In the genomic region with DNA sequence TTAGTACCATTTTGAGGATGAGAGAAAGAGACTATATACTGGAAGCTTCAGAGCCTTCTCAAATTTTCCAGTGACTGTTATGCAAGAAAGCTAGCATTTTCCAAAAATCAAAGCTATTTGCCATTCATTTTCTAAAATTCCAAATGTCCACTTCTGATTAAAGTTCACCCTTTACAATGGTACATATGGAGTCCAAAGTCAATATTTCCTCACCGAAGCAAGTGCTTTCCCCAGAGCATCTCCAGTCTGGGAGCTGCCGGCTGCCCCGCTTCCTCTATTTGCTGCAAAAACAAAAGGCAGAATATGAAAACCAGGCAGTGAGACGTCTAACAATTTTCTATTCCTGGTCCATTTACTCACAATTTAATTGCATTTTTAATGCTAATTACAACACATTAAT, we compare ENCODE assay signal across 19 cellular contexts.
"Had no signal": no experiment of that assay in that cellular context is flagged by ENCODE, and none has a peak within 500 bp of the region (broad histone marks: within the 10 kb centered on the region; RNA-seq: fewer than 3 reads in every experiment).

No MANE protein-coding gene starts in this region.

- H3K36me3 Mint-ChIP-seq: natural killer cell treated with Interleukin-12 subunit alpha and Interleukin-12 subunit beta and Interleukin-15 and Interleukin-18, amount 100 ng/mL, for 72 hours had no signal

- H3K27me3 Mint-ChIP-seq: effector memory CD8-positive, alpha-beta T cell; memory B cell; naive B cell; natural killer cell treated with Interleukin-12 subunit alpha and Interleukin-12 subunit beta and Interleukin-15 and Interleukin-18, amount 100 ng/mL, for 72 hours; progenitor cell of endocrine pancreas; stimulated activated memory B cell treated with anti-CD40 and anti-IgM and Interleukin-4, amounts not matched to agents 10 μg/mL and 1 μg/mL and 100 μg/mL, for 72 hours; type B pancreatic cell had no signal

- H3K4me3 Mint-ChIP-seq: effector memory CD8-positive, alpha-beta T cell; memory B cell; naive B cell; natural killer cell treated with Interleukin-12 subunit alpha and Interleukin-12 subunit beta and Interleukin-15 and Interleukin-18, amount 100 ng/mL, for 72 hours; neural crest cell; stimulated activated memory B cell treated with anti-CD40 and anti-IgM and Interleukin-4, amounts not matched to agents 10 μg/mL and 1 μg/mL and 100 μg/mL, for 72 hours; type B pancreatic cell had no signal

- H3K4me3 ChIP-seq: lung, mucosa of descending colon, pancreas, testis, tibial artery had no signal

- H3K36me3 ChIP-seq: neutrophil, pancreas had no signal

- H3K4me1 ChIP-seq: testis had no signal

- H3K27ac Mint-ChIP-seq: effector memory CD8-positive, alpha-beta T cell; memory B cell; natural killer cell treated with Interleukin-12 subunit alpha and Interleukin-12 subunit beta and Interleukin-15 and Interleukin-18, amount 100 ng/mL, for 72 hours; stimulated activated memory B cell treated with anti-CD40 and anti-IgM and Interleukin-4, amounts not matched to agents 10 μg/mL and 1 μg/mL and 100 μg/mL, for 72 hours; type B pancreatic cell had no signal

- DNase-seq: cortex of kidney; effector memory CD8-positive, alpha-beta T cell; mucosa of descending colon; naive B cell; pancreas; stimulated activated CD4-positive, alpha-beta T cell treated with anti-CD3 and anti-CD28 coated beads, Interleukin-4, amount 100 ng/mL, for 4 hours; stimulated activated naive CD8-positive, alpha-beta T cell treated with anti-CD3 and anti-CD28 coated beads, Interleukin-15, Interleukin-2, amounts not matched to agents 100 U/mL and 50 U/mL, for 24 hours; substantia nigra; testis; tibial artery had no signal

- H3K9me3 ChIP-seq: mucosa of descending colon, neutrophil, pancreas, testis, tibial artery had no signal

- H3K9me3 Mint-ChIP-seq: memory B cell; naive B cell; natural killer cell treated with Interleukin-12 subunit alpha and Interleukin-12 subunit beta and Interleukin-15 and Interleukin-18, amount 100 ng/mL, for 72 hours; stimulated activated memory B cell treated with anti-CD40 and anti-IgM and Interleukin-4, amounts not matched to agents 10 μg/mL and 1 μg/mL and 100 μg/mL, for 72 hours; type B pancreatic cell had no signal

- H3K27ac ChIP-seq: neutrophil, pancreas, testis, tibial artery had no signal

- ATAC-seq: effector memory CD8-positive, alpha-beta T cell; mucosa of descending colon; natural killer cell treated with Interleukin-12 subunit alpha and Interleukin-12 subunit beta and Interleukin-15 and Interleukin-18, amount 100 ng/mL, for 72 hours; sciatic nerve; stimulated activated memory B cell treated with anti-CD40 and anti-IgM and Interleukin-4, amounts not matched to agents 10 μg/mL and 1 μg/mL and 100 μg/mL, for 72 hours; stimulated activated naive CD8-positive, alpha-beta T cell treated with anti-CD3 and anti-CD28 coated beads, Interleukin-15, Interleukin-2, amounts not matched to agents 100 U/mL and 50 U/mL, for 24 hours had no signal

- H3K27me3 ChIP-seq: neutrophil, pancreas, testis, tibial artery had no signal
